ENCODE assay signal across 8 cellular contexts in genomic region chr17:10631048-10631700, GRCh38. TPM values are rescaled to one million over a fixed set of nuclear protein-coding genes. Genes with fewer than 3 reads are reported as not detected.
A peak's percentile ranks its signal among the peaks of the same experiment; 100 is the strongest.
DNase-seq lines count a peak whose midpoint lies in the region; ATAC-seq and TF ChIP-seq lines count a peak whose summit lies in the region.

No MANE protein-coding gene starts in this region.

- no peak overlapping the region for H3K9ac ChIP-seq in HCT116 (ENCODE audit: low read length)

- no peaks in the 10 kb centered on the region for H4K20me1 ChIP-seq in HCT116 (ENCODE audit: insufficient read depth)

- ATAC-seq in HCT116 (peak; percentile 90), WTC11 (peak; percentile 58), GM18868 (IDR thresholded peaks at IDR 0.05; ENCODE audit: unreplicated experiment) (no peak)

- peak; percentile 66 for DNase-seq in D341Med (ENCODE audit: low spot score)
- DNase-seq in HCT116 (ENCODE audit: low read depth, low spot score), result no peak
- peak; percentile 69 for DNase-seq in WTC11 (ENCODE audit: low spot score)
- peak; percentile 32 for DNase-seq in glomerular visceral epithelial cell (ENCODE audit: extremely low spot score)
- DNase-seq in stimulated activated CD8-positive, alpha-beta memory T cell treated with anti-CD3 and anti-CD28 coated beads, Interleukin-4, amount 100 ng/mL, for 48 hours, result peak; percentile 51
- DNase-seq in DMS79 (lab: John Stamatoyannopoulos, UW), result no peak
- DNase-seq in NCI-H510A (lab: John Stamatoyannopoulos, UW), result no peak

- TF ChIP-seq CTCF in HCT116 (IDR thresholded peaks at IDR 0.05 in 2 of 3, conservative IDR thresholded peaks at IDR 0.05 in 1 of 3; ENCODE audit: borderline replicate concordance in 1 of 3, insufficient read depth in 1 of 3, low read depth in 2 of 3, low read length in 2 of 3) (peak; percentile 34 to 95 (median 94); a peak in 5 of 6 replicates), WTC11 (IDR thresholded peaks at IDR 0.05) (peak; percentile 74)

- no peak overlapping the region for H3K27ac ChIP-seq in HCT116 (ENCODE audit: low read depth, low read length)

- POLR2A ChIA-PET in HCT116 (lab: Charles Lee) (no interaction called here), WTC11 (lab: Charles Lee) (no interaction called here)

- TF ChIP-seq RAD21 in HCT116 (IDR thresholded peaks at IDR 0.05; ENCODE audit: low read depth), result peak; percentile 57

- H3K27me3 ChIP-seq in HCT116 (ENCODE audit: insufficient read depth, low read length), result no peaks in the 10 kb centered on the region

- no peaks in the 10 kb centered on the region for H3K4me1 ChIP-seq in HCT116 (ENCODE audit: control insufficient read depth in 1 of 2, insufficient read depth in 2 of 2, low read length in 2 of 2)

- CTCF ChIA-PET in HCT116 (lab: Charles Lee), result interaction anchor here (1.0 to 3.3 kb wide), 3 partner anchors 8 to 15 kb away, joined by 3 to 16 read pairs (median 7); no protein-coding TSS in a partner anchor
- CTCF ChIA-PET in WTC11 (lab: Charles Lee), result interaction anchor here (0.8 to 11.9 kb wide), 9 partner anchors 14 to 335 kb away, joined by 3 to 198 read pairs (median 5); no protein-coding TSS in a partner anchor

- RAD21 ChIA-PET in HCT116 (lab: Charles Lee; ENCODE audit: low non-redundant PET in 1 of 2, low total read pairs in 2 of 2, uncharacterized antibody in 2 of 2, unreplicated experiment in 2 of 2), result no interaction called here

- no peaks in the 10 kb centered on the region for H3K36me3 ChIP-seq in HCT116 (ENCODE audit: control insufficient read depth in 1 of 2, insufficient read depth in 2 of 2, low read length in 2 of 2)

- intact Hi-C loops in HCT116 (cut with micrococcal nuclease), result loop anchor here (5.0 kb wide), 1 partner anchor 211 kb away; no protein-coding TSS in a partner anchor

- H3K4me2 ChIP-seq in HCT116 (ENCODE audit: low read length), result no peak overlapping the region

- BruUV-seq in HCT116 (replicated peaks; lab: Mats Ljungman, UMichigan), result no TSS peak

- no peak overlapping the region for H2AFZ ChIP-seq in HCT116 (ENCODE audit: low read depth, low read length, poor library complexity, severe bottlenecking)

- no peak overlapping the region for H3K4me3 ChIP-seq in HCT116 (replicated peaks in 1 of 2; ENCODE audit: low read depth in 1 of 2, low read length in 2 of 2)

- no peak overlapping the region for H3K27ac Mint-ChIP-seq in WTC11

- 0 out of 2 replicates have a peak, but pooled peaks cover 3% of the 10 kb centered on the region for H3K4me1 Mint-ChIP-seq in WTC11

- no peaks in the 10 kb centered on the region for H3K9me3 ChIP-seq in HCT116 (ENCODE audit: control insufficient read depth in 1 of 2, insufficient read depth in 1 of 2, low read depth in 1 of 2, low read length in 2 of 2)

- peaks cover 2% of the 10 kb centered on the region; the same call in 1 of the 2 replicates for H3K36me3 Mint-ChIP-seq in WTC11

- H3K4me3 Mint-ChIP-seq in WTC11, result no peak overlapping the region

- no peaks in the 10 kb centered on the region for H3K9me3 Mint-ChIP-seq in WTC11

- no peaks in the 10 kb centered on the region for H3K9me2 ChIP-seq in HCT116 (ENCODE audit: insufficient read depth)

- H3K79me2 ChIP-seq in HCT116 (ENCODE audit: insufficient read depth, low read length), result no peaks in the 10 kb centered on the region

- no peak for TF ChIP-seq POLR2A in HCT116 (IDR thresholded peaks at IDR 0.05; ENCODE audit: borderline replicate concordance, extremely low read depth, insufficient read depth, insufficient read length)

- no peaks in the 10 kb centered on the region for H3K27me3 Mint-ChIP-seq in WTC11 (ENCODE audit: low read depth)

TF ChIP-seq in HCT116, 20 proteins besides CTCF, POLR2A, EP300 and RAD21 (continues in another document):
- no peak for TF ChIP-seq TCF7L2 (IDR thresholded peaks at IDR 0.05; ENCODE audit: borderline replicate concordance, extremely low read depth, insufficient read depth, insufficient read length)
- no peak for TF ChIP-seq SRF (IDR thresholded peaks at IDR 0.05; ENCODE audit: low read depth)
- no peak for TF ChIP-seq SIN3A (IDR thresholded peaks at IDR 0.05; ENCODE audit: low read depth)
- TF ChIP-seq ELF1 (IDR thresholded peaks at IDR 0.05; ENCODE audit: borderline replicate concordance, low read depth), result no peak
- TF ChIP-seq JUND (IDR thresholded peaks at IDR 0.05), result no peak
- TF ChIP-seq ZFX (IDR thresholded peaks at IDR 0.05), result no peak
- no peak for TF ChIP-seq EZH2phosphoT487 (IDR thresholded peaks at IDR 0.05; ENCODE audit: borderline replicate concordance)
- TF ChIP-seq REST (IDR thresholded peaks at IDR 0.05; ENCODE audit: low read depth), result no peak
- TF ChIP-seq CEBPB (IDR thresholded peaks at IDR 0.05; ENCODE audit: low read depth), result no peak
- no peak for TF ChIP-seq MAX (IDR thresholded peaks at IDR 0.05)
- no peak for TF ChIP-seq YY1 (IDR thresholded peaks at IDR 0.05; ENCODE audit: extremely low read depth, insufficient replicate concordance, low read depth, low read length)

TF ChIP-seq in WTC11, 78 proteins besides CTCF, POLR2A, EP300 and RAD21 (continues in another document):
- no peak for TF ChIP-seq MYBL2 (CRISPR knock-in tag; IDR thresholded peaks at IDR 0.05)
- no peak for TF ChIP-seq USF2 (CRISPR knock-in tag; IDR thresholded peaks at IDR 0.05)
- TF ChIP-seq ZNF671 (CRISPR knock-in tag; IDR thresholded peaks at IDR 0.05), result no peak
- no peak for TF ChIP-seq GRHL2 (CRISPR knock-in tag; IDR thresholded peaks at IDR 0.05; ENCODE audit: insufficient replicate concordance, severe bottlenecking)
- TF ChIP-seq NR1H2 (CRISPR knock-in tag; IDR thresholded peaks at IDR 0.05), result no peak
- TF ChIP-seq HMGA2 (CRISPR knock-in tag; IDR thresholded peaks at IDR 0.05), result no peak
- TF ChIP-seq PRRX2 (CRISPR knock-in tag; IDR thresholded peaks at IDR 0.05), result no peak
- no peak for TF ChIP-seq CREB1 (CRISPR knock-in tag; IDR thresholded peaks at IDR 0.05)
- no peak for TF ChIP-seq GTF2I (CRISPR knock-in tag; conservative IDR thresholded peaks at IDR 0.05)
- no peak for TF ChIP-seq CDX4 (CRISPR knock-in tag; IDR thresholded peaks at IDR 0.05; ENCODE audit: borderline replicate concordance)
- no peak for TF ChIP-seq ERG (CRISPR knock-in tag; IDR thresholded peaks at IDR 0.05)
- no peak for TF ChIP-seq EMX1 (CRISPR knock-in tag; IDR thresholded peaks at IDR 0.05)
- no peak for TF ChIP-seq TEAD4 (CRISPR knock-in tag; IDR thresholded peaks at IDR 0.05)
- TF ChIP-seq ZNF232 (CRISPR knock-in tag; IDR thresholded peaks at IDR 0.05), result no peak
- TF ChIP-seq JAZF1 (CRISPR knock-in tag; IDR thresholded peaks at IDR 0.05), result no peak
- no peak for TF ChIP-seq ZMAT4 (CRISPR knock-in tag; IDR thresholded peaks at IDR 0.05)
- no peak for TF ChIP-seq FOXP4 (CRISPR knock-in tag; IDR thresholded peaks at IDR 0.05)

RNA-seq across cellular contexts. Expression of gene MYH3, which starts 25.9 kb away (rescaled TPM):
- total RNA-seq in HCT116 (2021; ENCODE audit: unreplicated experiment) (1.6 TPM), WTC11 (2021) (1.5 to 2.6 TPM (median 1.6 TPM) in 3 replicates)
- polyA plus RNA-seq in HCT116 (2012), result 2.0 and 2.3 TPM in 2 replicates

Comparison
In these comparisons a context has a peak if more than half of its experiments do, and no peak if none do; other contexts are left out.
1. DNase-seq: peak in D341Med (single experiment), WTC11 (single experiment), glomerular visceral epithelial cell (single experiment) and stimulated activated CD8-positive, alpha-beta memory T cell treated with anti-CD3 and anti-CD28 coated beads, Interleukin-4, amount 100 ng/mL, for 48 hours (single experiment); none in HCT116 (single experiment), DMS79 (single experiment) and NCI-H510A (single experiment).